28 cellular contexts compared by ENCODE assay signal in genomic region chr16:78004501-78004900, GRCh38. TPM values are rescaled to one million over a fixed set of nuclear protein-coding genes. Genes with fewer than 3 reads are reported as not detected.
A peak's percentile ranks its signal among the peaks of the same experiment; 100 is the strongest.
DNase-seq lines count a peak whose midpoint lies in the region; ATAC-seq, FAIRE-seq and TF ChIP-seq lines count a peak whose summit lies in the region.
"Had no signal": no experiment of that assay in that cellular context is flagged by ENCODE, and none has a peak within 500 bp of the region (broad histone marks: within the 10 kb centered on the region; RNA-seq: fewer than 3 reads in every experiment).

No MANE protein-coding gene starts in this region.

- H2BK20ac ChIP-seq in H1 (ENCODE audit: low read length), result peak overlapping the region; percentile 40; the same call in 1 of the 2 replicates

- H3K56ac ChIP-seq in H1 (replicated peaks; ENCODE audit: insufficient read length, low read depth, low read length), result no peak overlapping the region

- no peak overlapping the region for H2AFZ ChIP-seq in HepG2 (ENCODE audit: low read length)
- no peak overlapping the region for H2AFZ ChIP-seq in H1 (ENCODE audit: low read length)

- H4K91ac ChIP-seq in H1 (replicated peaks; ENCODE audit: insufficient read length, low read length), result no peak overlapping the region

- in situ Hi-C loops in HepG2 (cut with HindIII; ENCODE audit: extremely low pct_ligation_motif_present, low pct_unique_long_range_greater_than_20kb), result no loop called here

- H3K4me1 ChIP-seq in HepG2 (ENCODE audit: insufficient read depth, low read length) (peaks cover 13% of the 10 kb centered on the region), right lobe of liver (no peaks in the 10 kb centered on the region), H1 (replicated peaks in 1 of 4; ENCODE audit: control insufficient read depth in 3 of 4, insufficient read depth in 4 of 4, low read length in 3 of 4) (no peaks in the 10 kb centered on the region; a peak in 1 of 7 replicates), psoas muscle (no peaks in the 10 kb centered on the region)
- H3K4me1 ChIP-seq: BE2C, BLaER1, Caco-2 had no signal

- no peak overlapping the region for H4K5ac ChIP-seq in H1 (ENCODE audit: insufficient read length, low read depth, low read length)

- no peaks in the 10 kb centered on the region for H4K20me1 ChIP-seq in HepG2 (ENCODE audit: insufficient read depth, low read length)
- no peaks in the 10 kb centered on the region for H4K20me1 ChIP-seq in H1 (replicated peaks in 1 of 2; ENCODE audit: control insufficient read depth in 1 of 2, insufficient read depth in 2 of 2, low read length in 2 of 2)
- H4K20me1 ChIP-seq: BLaER1 had no signal

- no peak overlapping the region; the same call in 1 of the 2 replicates for H2BK12ac ChIP-seq in H1 (ENCODE audit: low read depth, low read length)

- TF ChIP-seq EP300 in HepG2 (IDR thresholded peaks at IDR 0.05; ENCODE audit: low read depth in 2 of 2, low read length in 2 of 2) (no peak), HepG2 (CRISPR knock-in tag; IDR thresholded peaks at IDR 0.05; ENCODE audit: borderline replicate concordance) (no peak), H1 (IDR thresholded peaks at IDR 0.05; ENCODE audit: borderline replicate concordance in 1 of 2, low read depth in 2 of 2, low read length in 2 of 2) (no peak)

- H3K27ac ChIP-seq in HepG2 (ENCODE audit: extremely low read length, insufficient read depth, low read length), result no peak overlapping the region
- no peak overlapping the region for H3K27ac ChIP-seq in right lobe of liver
- H3K27ac ChIP-seq in H1 (ENCODE audit: low read depth, low read length), result no peak overlapping the region
- no peak overlapping the region for H3K27ac ChIP-seq in psoas muscle
- H3K27ac ChIP-seq: BLaER1 had no signal

- no peak overlapping the region for H2AK5ac ChIP-seq in H1 (ENCODE audit: low read depth, low read length)

- TF ChIP-seq POLR2A in HepG2 (IDR thresholded peaks at IDR 0.05; ENCODE audit: insufficient read depth in 1 of 2, low read depth in 2 of 2, low read length in 2 of 2) (no peak), right lobe of liver (IDR thresholded peaks at IDR 0.05) (no peak), H1 (IDR thresholded peaks at IDR 0.05; ENCODE audit: control extremely low read depth in 1 of 2, low read depth in 2 of 2, low read length in 2 of 2) (no peak)

- H3K36me3 ChIP-seq in HepG2 (replicated peaks in 1 of 2; ENCODE audit: control insufficient read depth in 1 of 2, insufficient read depth in 2 of 2, low read length in 2 of 2) (no peaks in the 10 kb centered on the region), right lobe of liver (no peaks in the 10 kb centered on the region), H1 (ENCODE audit: control insufficient read depth in 2 of 4, insufficient read depth in 4 of 4, low read length in 3 of 4) (no peaks in the 10 kb centered on the region), psoas muscle (ENCODE audit: insufficient read depth in 1 of 2, low read depth in 1 of 2) (no peaks in the 10 kb centered on the region)
- H3K36me3 ChIP-seq: BE2C, BLaER1 had no signal

- no peaks in the 10 kb centered on the region for H3K79me2 ChIP-seq in HepG2 (ENCODE audit: insufficient read depth, low read length)
- H3K79me2 ChIP-seq in H1 (ENCODE audit: control insufficient read depth in 1 of 2, insufficient read depth in 2 of 2, low read length in 2 of 2), result no peaks in the 10 kb centered on the region

- intact Hi-C loops in HepG2 (cut with micrococcal nuclease; ENCODE audit: unreplicated experiment) (loop anchor here (10.0 kb wide), 1 partner anchor 770 kb away; no protein-coding TSS in a partner anchor), right lobe of liver (cut with DNase I) (no loop called here), psoas muscle (cut with DNase I) (loop anchor here (10.0 kb wide), 1 partner anchor 330 kb away; no protein-coding TSS in a partner anchor), left ventricle myocardium superior (cut with micrococcal nuclease) (loop anchor here (10.0 kb wide), 1 partner anchor 330 kb away; no protein-coding TSS in a partner anchor)

- ATAC-seq in HepG2 (peak; percentile 65), right lobe of liver (no peak), psoas muscle (no peak), left ventricle myocardium superior (no peak)

- no peaks in the 10 kb centered on the region for H3K79me1 ChIP-seq in H1 (ENCODE audit: low read depth, low read length)

- H3K23me2 ChIP-seq in H1 (ENCODE audit: low read depth, low read length), result no peaks in the 10 kb centered on the region

- H2BK15ac ChIP-seq in H1 (ENCODE audit: low read length), result no peak overlapping the region; the same call in 1 of the 2 replicates

- TF ChIP-seq RAD21 in HepG2 (CRISPR knock-in tag; IDR thresholded peaks at IDR 0.05) (no peak), H1 (IDR thresholded peaks at IDR 0.05 in 1 of 2, conservative IDR thresholded peaks at IDR 0.05 in 1 of 2; ENCODE audit: low read depth in 2 of 2, low read length in 2 of 2) (no peak)

- no peak overlapping the region for H4K8ac ChIP-seq in H1 (ENCODE audit: extremely low read depth, insufficient read depth, low read length)

- H2BK120ac ChIP-seq in H1 (replicated peaks; ENCODE audit: low read depth, low read length), result peak overlapping the region; percentile 31

- H3K4me2 ChIP-seq in HepG2 (ENCODE audit: low read depth, low read length), result no peak overlapping the region
- H3K4me2 ChIP-seq in H1 (ENCODE audit: insufficient read depth in 1 of 2, low read depth in 2 of 2, low read length in 2 of 2), result no peak overlapping the region
- H3K4me2 ChIP-seq: BLaER1 had no signal

- H3K27me3 ChIP-seq in HepG2 (ENCODE audit: control insufficient read depth in 1 of 2, insufficient read depth in 2 of 2, low read length in 2 of 2) (peaks cover 0 to under 1% of the 10 kb centered on the region in 2 experiments; a peak in 1 of 5 replicates), right lobe of liver (no peaks in the 10 kb centered on the region), H1 (replicated peaks in 1 of 4; ENCODE audit: control insufficient read depth in 3 of 4, extremely low read depth in 1 of 4, insufficient read depth in 3 of 4, low read length in 3 of 4) (no peaks in the 10 kb centered on the region; a peak in 1 of 7 replicates), psoas muscle (ENCODE audit: insufficient read depth in 3 of 3, low read length in 2 of 3) (peaks cover 0 to 2% (median 0%) of the 10 kb centered on the region in 3 donors)
- H3K27me3 ChIP-seq: BE2C, BLaER1 had no signal

- POLR2A ChIA-PET in HepG2 (lab: Yijun Ruan, JAX), result no interaction called here
- POLR2A ChIA-PET in H1 (lab: Charles Lee; ENCODE audit: partially characterized antibody), result no interaction called here

- no peak overlapping the region for H3K18ac ChIP-seq in H1 (ENCODE audit: extremely low read depth, low read length)

- H3K9ac ChIP-seq in HepG2 (ENCODE audit: insufficient read depth, low read depth, low read length) (no peak overlapping the region), H1 (replicated peaks in 1 of 4; ENCODE audit: extremely low read depth in 1 of 4, low read depth in 3 of 4, low read length in 3 of 4) (no peak overlapping the region)
- H3K9ac ChIP-seq: BLaER1 had no signal

- H3K9me3 ChIP-seq in HepG2 (ENCODE audit: low read length) (no peaks in the 10 kb centered on the region), right lobe of liver (no peaks in the 10 kb centered on the region), H1 (ENCODE audit: insufficient read depth in 2 of 2, low read depth in 1 of 2, low read length in 1 of 2) (no peaks in the 10 kb centered on the region), psoas muscle (no peaks in the 10 kb centered on the region)
- H3K9me3 ChIP-seq: BE2C, BLaER1, Caco-2 had no signal

- no peak overlapping the region for H3K23ac ChIP-seq in H1 (ENCODE audit: insufficient read length)

- peak; percentile 23 for DNase-seq in HepG2 (ENCODE audit: low spot score)
- DNase-seq in right lobe of liver, result no peak
- peak; percentile 16 for DNase-seq in SW480 (ENCODE audit: low spot score)
- no peak for DNase-seq in H1 (ENCODE audit: low read depth in 1 of 2, low spot score in 2 of 2)
- peak; percentile 14 for DNase-seq in kidney tubule cell (ENCODE audit: low spot score)
- no peak for DNase-seq in germinal center (ENCODE audit: low spot score)
- DNase-seq in psoas muscle, result no peak
- no peak for DNase-seq in left ventricle myocardium superior
- DNase-seq: 8988T; ACHN; BE2C; C1 segment of cervical spinal cord; Caco-2; Calu3; CD4-positive, alpha-beta memory T cell; CD4-positive, CD25-positive, alpha-beta regulatory T cell; CD8-positive, alpha-beta memory T cell; DMS79 treated with DMSO at 0.1 percent for 48 hours; GF-D8 had no signal

- no peak overlapping the region for H3K14ac ChIP-seq in H1 (ENCODE audit: insufficient read length)

- H2BK5ac ChIP-seq in H1 (ENCODE audit: low read depth, low read length), result no peak overlapping the region; the same call in 1 of the 2 replicates

- peak; percentile 30 for FAIRE-seq in HepG2 (lab: Jason Lieb, UNC)
- FAIRE-seq in H1 (lab: Jason Lieb, UNC), result no peak
- FAIRE-seq: A204.1, D721Med, G401.6, GM12891, GM19239 had no signal

- no TSS peak for BruUV-seq in HepG2 (replicated peaks; lab: Mats Ljungman, UMichigan)

- CTCF ChIA-PET in HepG2 (lab: Yijun Ruan, JAX; ENCODE audit: low intra/inter-chr PET ratio, low total read pairs) (no interaction called here), H1 (lab: Charles Lee; ENCODE audit: partially characterized antibody) (interaction anchor here (0.6 to 9.1 kb wide), 26 partner anchors 11 to 757 kb away, joined by 3 to 218 read pairs (median 6); partner anchors contain the start of gene WWOX)

- peak overlapping the region; percentile 74 for H3K4ac ChIP-seq in H1 (replicated peaks; ENCODE audit: insufficient read length, low read depth, low read length)

- no peak overlapping the region for H3K4me3 ChIP-seq in HepG2 (replicated peaks in 1 of 3; ENCODE audit: insufficient read depth in 1 of 3, low read depth in 2 of 3, low read length in 3 of 3)
- no peak overlapping the region for H3K4me3 ChIP-seq in right lobe of liver
- H3K4me3 ChIP-seq in H1 (ENCODE audit: extremely low read depth in 1 of 4, insufficient read depth in 2 of 4, low read depth in 3 of 4, low read length in 4 of 4), result no peak overlapping the region
- no peak overlapping the region for H3K4me3 ChIP-seq in psoas muscle
- H3K4me3 ChIP-seq: BLaER1 had no signal

- 13% methylated on average over 3 of the region's 3 CpGs for WGBS in HepG2 (ENCODE audit: low lambda C conversion rate)
- 31% methylated on average over 2 of the region's 3 CpGs for WGBS in right lobe of liver (ENCODE audit: insufficient coverage, low coverage, low lambda C conversion rate, missing lambda C conversion rate)
- 96% methylated on average over 3 of the region's 3 CpGs; no CpG with 5 or more reads in 1 of the 2 experiments for WGBS in H1 (ENCODE audit: extremely low coverage in 1 of 2, insufficient coverage in 1 of 2, insufficient read length in 1 of 2, insufficient replicate concordance in 2 of 2, low coverage in 1 of 2, low lambda C conversion rate in 2 of 2, missing lambda C conversion rate in 1 of 2), 2 experiments
- 64 to 84% (median 78%) methylated on average over 3 of the region's 3 CpGs for WGBS in psoas muscle, 3 donors

- TF ChIP-seq CTCF in HepG2 (CRISPR knock-in tag; IDR thresholded peaks at IDR 0.05) (no peak), right lobe of liver (IDR thresholded peaks at IDR 0.05) (no peak), H1 (IDR thresholded peaks at IDR 0.05; ENCODE audit: control extremely low read depth in 1 of 3, insufficient read depth in 1 of 3, low read depth in 1 of 3, low read length in 3 of 3) (no peak), psoas muscle (IDR thresholded peaks at IDR 0.05) (no peak)

RNA-seq across cellular contexts. Expression of gene CLEC3A, which starts 17.8 kb away (rescaled TPM):
- total RNA-seq in HepG2 (2016; rRNA removed; fragmentation: Illumina TruSeq; extraction: Trizol) (not detected in 2 replicates), right lobe of liver (not detected), psoas muscle (not detected), left ventricle myocardium superior (not detected)
- not detected in 2 replicates for total RNA-seq in HepG2 (2016; cell fraction: cytosol; rRNA removed; fragmentation: Illumina TruSeq; extraction: Trizol; ENCODE audit: low read depth)
- not detected in 2 replicates for total RNA-seq in HepG2 (2016; cell fraction: insoluble cytoplasmic fraction; rRNA removed; fragmentation: Illumina TruSeq; extraction: Trizol)
- not detected in 2 replicates for total RNA-seq in HepG2 (2016; cell fraction: membrane; rRNA removed; fragmentation: Illumina TruSeq; extraction: Trizol)
- total RNA-seq in HepG2 (2016; cell fraction: nucleus; rRNA removed; fragmentation: Illumina TruSeq; extraction: Trizol), result not detected in 2 replicates
- polyA plus RNA-seq in HepG2 (2011; rRNA removed) (not detected in 2 replicates), H1 (2011; rRNA removed) (not detected in 2 replicates), psoas muscle (not detected)
- not detected in 2 replicates for polyA plus RNA-seq in HepG2 (2011; cell fraction: cytosol; rRNA removed)
- polyA plus RNA-seq in HepG2 (2011; cell fraction: nucleus; rRNA removed), result not detected in 2 replicates
- not detected in 2 replicates for polyA plus RNA-seq in HepG2 (2012)
- not detected in 2 replicates for polyA plus RNA-seq in HepG2 (2016; cell fraction: cytosol; fragmentation: Illumina TruSeq; extraction: Trizol; ENCODE audit: low read depth)
- not detected in 2 replicates for polyA plus RNA-seq in HepG2 (2016; cell fraction: insoluble cytoplasmic fraction; fragmentation: Illumina TruSeq; extraction: Trizol; ENCODE audit: low read depth)
- polyA plus RNA-seq in HepG2 (2016; cell fraction: membrane; fragmentation: Illumina TruSeq; extraction: Trizol; ENCODE audit: low read depth), result not detected in 2 replicates
- not detected in 2 replicates for polyA plus RNA-seq in HepG2 (2016; cell fraction: nucleus; fragmentation: Illumina TruSeq; extraction: Trizol; ENCODE audit: insufficient read depth, low read depth)
- polyA minus RNA-seq in HepG2 (2011; rRNA and poly(A)+ RNA removed; ENCODE audit: low replicate concordance), result not detected in 2 replicates
- polyA minus RNA-seq in HepG2 (2011; cell fraction: cytosol; rRNA and poly(A)+ RNA removed), result not detected in 2 replicates
- polyA minus RNA-seq in HepG2 (2011; cell fraction: nucleus; rRNA and poly(A)+ RNA removed), result not detected in 2 replicates
- total RNA-seq in H1 (2021; fragmentation: NEBNext Ultra II Directional; extraction: Animal tissue kit (Norgen Biotek cat#: 25700)), result not detected in 2 replicates
- polyA plus RNA-seq in H1 (2011; cell fraction: cytosol; rRNA removed), result not detected
- polyA plus RNA-seq in H1 (2011; cell fraction: nucleus; rRNA removed), result 0.17 TPM
- polyA plus RNA-seq in H1 (2012, experiment 1 of 2), result not detected in 4 replicates
- polyA plus RNA-seq in H1 (2012, experiment 2 of 2), result not detected
- 0.06 TPM for polyA plus RNA-seq in H1 (2013, experiment 1 of 2)
- polyA plus RNA-seq in H1 (2013, experiment 2 of 2), result not detected
- polyA minus RNA-seq in H1 (2011; rRNA and poly(A)+ RNA removed), result not detected in 2 replicates
- not detected for polyA minus RNA-seq in H1 (2011; cell fraction: cytosol; rRNA and poly(A)+ RNA removed)
- polyA minus RNA-seq in H1 (2011; cell fraction: nucleus; rRNA and poly(A)+ RNA removed), result not detected
- total RNA-seq: A673; Calu3; CD4-positive, alpha-beta memory T cell; CD4-positive, CD25-positive, alpha-beta regulatory T cell; CD8-positive, alpha-beta memory T cell had no signal
- polyA plus RNA-seq: AG04450; CD14-positive monocyte; CD4-positive, alpha-beta memory T cell; CD4-positive, CD25-positive, alpha-beta regulatory T cell; CD8-positive, alpha-beta memory T cell had no signal

Comparison
In these comparisons a context has a peak if more than half of its experiments do, and no peak if none do; other contexts are left out.
1. DNase-seq: peak in HepG2 (single experiment), SW480 (single experiment) and kidney tubule cell (single experiment); none in right lobe of liver (0 of 3), H1 (0 of 2), germinal center (single experiment), psoas muscle (0 of 2) and left ventricle myocardium superior (single experiment).
2. intact Hi-C loops: an anchor here in HepG2 (10.0 kb wide), psoas muscle (10.0 kb wide) and left ventricle myocardium superior (10.0 kb wide); none called in right lobe of liver.